ENCODE assay signal across 1 cellular context in the genomic region with DNA sequence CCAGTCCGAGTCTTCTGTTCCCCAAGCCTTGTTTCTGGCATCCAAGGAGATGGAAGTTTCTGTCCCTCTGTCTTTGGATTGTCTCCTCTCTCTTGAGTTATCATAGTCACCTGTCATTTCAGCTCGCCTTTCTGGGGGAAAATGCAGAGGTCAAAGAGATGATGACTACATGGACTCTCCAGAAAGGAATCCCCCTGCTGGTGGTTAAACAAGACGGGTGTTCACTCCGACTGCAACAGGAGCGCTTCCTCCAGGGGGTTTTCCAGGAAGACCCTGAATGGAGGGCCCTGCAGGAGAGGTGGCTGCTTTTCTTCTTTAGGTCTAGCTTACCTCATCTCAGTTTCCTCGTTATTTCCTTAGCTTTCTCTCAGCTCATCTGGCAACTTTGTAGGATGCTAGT.
TF ChIP-seq lines count a peak whose summit lies in the region.

No MANE protein-coding gene starts in this region.

TF ChIP-seq in IMR-90, 13 proteins besides CTCF, POLR2A, EP300 and RAD21:
- TF ChIP-seq, protein P1, sequence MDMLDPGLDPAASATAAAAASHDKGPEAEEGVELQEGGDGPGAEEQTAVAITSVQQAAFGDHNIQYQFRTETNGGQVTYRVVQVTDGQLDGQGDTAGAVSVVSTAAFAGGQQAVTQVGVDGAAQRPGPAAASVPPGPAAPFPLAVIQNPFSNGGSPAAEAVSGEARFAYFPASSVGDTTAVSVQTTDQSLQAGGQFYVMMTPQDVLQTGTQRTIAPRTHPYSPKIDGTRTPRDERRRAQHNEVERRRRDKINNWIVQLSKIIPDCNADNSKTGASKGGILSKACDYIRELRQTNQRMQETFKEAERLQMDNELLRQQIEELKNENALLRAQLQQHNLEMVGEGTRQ (IDR thresholded peaks at IDR 0.05; ENCODE audit: low read depth, low read length) = no peak
- TF ChIP-seq, protein P2, sequence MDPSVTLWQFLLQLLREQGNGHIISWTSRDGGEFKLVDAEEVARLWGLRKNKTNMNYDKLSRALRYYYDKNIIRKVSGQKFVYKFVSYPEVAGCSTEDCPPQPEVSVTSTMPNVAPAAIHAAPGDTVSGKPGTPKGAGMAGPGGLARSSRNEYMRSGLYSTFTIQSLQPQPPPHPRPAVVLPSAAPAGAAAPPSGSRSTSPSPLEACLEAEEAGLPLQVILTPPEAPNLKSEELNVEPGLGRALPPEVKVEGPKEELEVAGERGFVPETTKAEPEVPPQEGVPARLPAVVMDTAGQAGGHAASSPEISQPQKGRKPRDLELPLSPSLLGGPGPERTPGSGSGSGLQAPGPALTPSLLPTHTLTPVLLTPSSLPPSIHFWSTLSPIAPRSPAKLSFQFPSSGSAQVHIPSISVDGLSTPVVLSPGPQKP (IDR thresholded peaks at IDR 0.05; ENCODE audit: borderline replicate concordance, low read depth, low read length) = no peak
